ENCODE assay signal across 37 cellular contexts in genomic region chr15:100777821-100778220, GRCh38.
"Had no signal": no experiment of that assay in that cellular context is flagged by ENCODE, and none has a peak within 500 bp of the region (broad histone marks: within the 10 kb centered on the region; RNA-seq: fewer than 3 reads in every experiment).

No MANE protein-coding gene starts in this region.

- H3K9me3 ChIP-seq: MG63, Peyer's patch had no signal

- H3K9me3 Mint-ChIP-seq: activated B cell treated with CpG ODN at 0.5 μM for 24 hours; activated naive CD4-positive, alpha-beta T cell treated with anti-CD3 and anti-CD28 coated beads for 36 hours; activated T-cell treated with anti-CD3 and anti-CD28 coated beads, Interleukin-2, amount 50 U/mL, for 4 hours had no signal

- DNase-seq: activated B cell treated with CpG ODN at 0.5 μM for 24 hours; activated CD4-positive, alpha-beta memory T cell treated with anti-CD3 and anti-CD28 coated beads for 36 hours; activated CD4-positive, alpha-beta T cell treated with anti-CD3 and anti-CD28 coated beads for 4 hours; activated CD4-positive, alpha-beta T cell treated with anti-CD3 and anti-CD28 coated beads, Interleukin-2, amount 50 U/mL, for 1 hour; activated CD4-positive, CD25-positive, alpha-beta regulatory T cell treated with anti-CD3 and anti-CD28 coated beads, Interleukin-2, amount 50 U/mL, for 72 hours; activated CD8-positive, alpha-beta memory T cell treated with anti-CD3 and anti-CD28 coated beads, Interleukin-2, amount 50 U/mL, for 4 hours; activated gamma-delta T cell treated with Interleukin-2 at 50 U/mL for 16 hours; activated naive CD4-positive, alpha-beta T cell treated with anti-CD3 and anti-CD28 coated beads for 36 hours; activated T-cell treated with anti-CD3 and anti-CD28 coated beads for 4 hours; activated T-cell treated with anti-CD3 and anti-CD28 coated beads, Interleukin-2, amount 50 U/mL, for 4 hours; anterior cingulate cortex; caudate nucleus; cerebellar nuclear complex; Kasumi-1; MG63; NCI-H1048; NCI-H1105 treated with DMSO at 0.1 percent for 48 hours; NCI-H1436; NCI-H1694; NCI-H2029; NCI-H2171; NCI-H510A; NCI-H526; NCI-H748 treated with DMSO at 0.1 percent for 48 hours; NK-92 treated with Interleukin-12 subunit alpha and Interleukin-12 subunit beta, amount 100 ng/mL, for 24 hours; PC-3; SIG-M5; SW 1271; T-helper 1 cell; T-helper 2 cell; T-helper 9 cell had no signal

- H3K36me3 Mint-ChIP-seq: activated CD4-positive, alpha-beta memory T cell treated with anti-CD3 and anti-CD28 coated beads for 36 hours had no signal

- H3K4me1 Mint-ChIP-seq: activated B cell treated with CpG ODN at 0.5 μM for 24 hours had no signal

- H3K27me3 Mint-ChIP-seq: activated CD4-positive, alpha-beta memory T cell treated with anti-CD3 and anti-CD28 coated beads for 36 hours had no signal

- H3K27ac Mint-ChIP-seq: activated B cell treated with CpG ODN at 0.5 μM for 24 hours; activated CD4-positive, alpha-beta memory T cell treated with anti-CD3 and anti-CD28 coated beads for 36 hours; activated naive CD4-positive, alpha-beta T cell treated with anti-CD3 and anti-CD28 coated beads for 36 hours; activated naive CD4-positive, alpha-beta T cell treated with anti-CD3 and anti-CD28 coated beads, Interleukin-2, amount 50 U/mL, for 72 hours; activated T-helper 1 cell treated with anti-CD3 and anti-CD28 coated beads, Interleukin-12 subunit alpha, Interleukin-12 subunit beta, Interleukin-2, Interleukin-4 antibody, amounts not matched to agents 30 ng/mL and 10 ng/mL and 1 ng/mL, durations not matched to agents 14 hours and 24 hours and 36 hours had no signal

- H3K4me1 ChIP-seq: Peyer's patch had no signal

- H3K27ac ChIP-seq: Peyer's patch, VCaP had no signal

- H3K36me3 ChIP-seq: MG63, Peyer's patch had no signal

- H3K4me3 Mint-ChIP-seq: activated B cell treated with CpG ODN at 0.5 μM for 24 hours; activated CD4-positive, alpha-beta memory T cell treated with anti-CD3 and anti-CD28 coated beads for 36 hours; activated naive CD4-positive, alpha-beta T cell treated with anti-CD3 and anti-CD28 coated beads for 36 hours; activated T-cell treated with anti-CD3 and anti-CD28 coated beads, Interleukin-2, amount 50 U/mL, for 4 hours; activated T-helper 1 cell treated with anti-CD3 and anti-CD28 coated beads, Interleukin-12 subunit alpha, Interleukin-12 subunit beta, Interleukin-2, Interleukin-4 antibody, amounts not matched to agents 30 ng/mL and 10 ng/mL and 1 ng/mL, durations not matched to agents 14 hours and 24 hours and 36 hours; brain had no signal

- H3K27me3 ChIP-seq: MG63, Peyer's patch had no signal

- FAIRE-seq: bronchial epithelial cell had no signal

- H3K4me3 ChIP-seq: MG63, Peyer's patch had no signal
